In the genomic region with DNA sequence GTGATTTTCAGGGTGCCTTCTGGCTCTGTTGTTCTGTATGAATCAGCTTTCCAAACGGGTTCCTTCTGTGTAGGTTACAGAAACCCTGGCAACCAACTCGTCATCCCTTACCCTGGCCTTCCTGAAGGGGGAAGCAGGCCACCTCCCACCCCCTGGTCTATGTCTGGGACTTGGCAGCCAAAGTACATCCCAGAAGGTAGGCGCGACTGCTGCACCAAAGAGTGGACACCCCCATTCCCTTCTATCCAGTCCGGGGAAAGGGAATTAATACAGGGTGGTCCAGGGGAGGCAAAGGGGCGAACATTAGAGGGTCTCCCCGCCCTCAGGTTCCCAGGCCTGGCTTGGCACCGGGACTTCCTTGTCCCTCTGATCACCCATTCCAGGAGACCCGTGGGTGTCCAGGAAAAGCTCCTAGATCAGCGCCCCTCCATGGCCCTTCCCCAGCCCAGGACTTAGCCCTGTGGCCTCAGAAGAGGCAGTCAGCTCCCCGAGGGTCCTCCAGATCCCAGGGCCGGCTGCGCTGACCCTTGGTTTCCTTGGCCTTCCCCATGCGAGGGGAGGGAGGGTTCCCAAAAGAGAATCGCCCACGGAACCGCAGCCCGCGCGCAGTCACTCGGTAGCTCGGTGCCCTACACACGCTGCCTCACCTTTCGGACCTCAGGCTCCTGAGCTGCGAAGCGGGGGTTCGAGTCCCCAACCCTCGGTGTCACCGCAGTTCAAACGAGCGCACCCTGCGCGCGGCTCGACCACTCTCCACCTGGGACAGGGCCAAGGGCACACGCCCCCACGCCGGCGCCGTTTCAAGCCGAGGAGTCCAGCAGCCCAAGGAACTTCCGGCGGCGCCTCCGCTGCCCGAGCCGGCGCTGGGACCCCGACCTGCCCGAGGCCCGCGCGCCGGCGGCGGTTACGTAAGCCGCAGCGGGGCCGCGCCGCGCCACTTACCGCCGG, we compare ENCODE assay signal across 8 cellular contexts. TPM values are rescaled to one million over a fixed set of nuclear protein-coding genes. Genes with fewer than 3 reads are reported as not detected.
A peak's percentile ranks its signal among the peaks of the same experiment; 100 is the strongest.
DNase-seq lines count a peak whose midpoint lies in the region; ATAC-seq and TF ChIP-seq lines count a peak whose summit lies in the region.

A gene with protein sequence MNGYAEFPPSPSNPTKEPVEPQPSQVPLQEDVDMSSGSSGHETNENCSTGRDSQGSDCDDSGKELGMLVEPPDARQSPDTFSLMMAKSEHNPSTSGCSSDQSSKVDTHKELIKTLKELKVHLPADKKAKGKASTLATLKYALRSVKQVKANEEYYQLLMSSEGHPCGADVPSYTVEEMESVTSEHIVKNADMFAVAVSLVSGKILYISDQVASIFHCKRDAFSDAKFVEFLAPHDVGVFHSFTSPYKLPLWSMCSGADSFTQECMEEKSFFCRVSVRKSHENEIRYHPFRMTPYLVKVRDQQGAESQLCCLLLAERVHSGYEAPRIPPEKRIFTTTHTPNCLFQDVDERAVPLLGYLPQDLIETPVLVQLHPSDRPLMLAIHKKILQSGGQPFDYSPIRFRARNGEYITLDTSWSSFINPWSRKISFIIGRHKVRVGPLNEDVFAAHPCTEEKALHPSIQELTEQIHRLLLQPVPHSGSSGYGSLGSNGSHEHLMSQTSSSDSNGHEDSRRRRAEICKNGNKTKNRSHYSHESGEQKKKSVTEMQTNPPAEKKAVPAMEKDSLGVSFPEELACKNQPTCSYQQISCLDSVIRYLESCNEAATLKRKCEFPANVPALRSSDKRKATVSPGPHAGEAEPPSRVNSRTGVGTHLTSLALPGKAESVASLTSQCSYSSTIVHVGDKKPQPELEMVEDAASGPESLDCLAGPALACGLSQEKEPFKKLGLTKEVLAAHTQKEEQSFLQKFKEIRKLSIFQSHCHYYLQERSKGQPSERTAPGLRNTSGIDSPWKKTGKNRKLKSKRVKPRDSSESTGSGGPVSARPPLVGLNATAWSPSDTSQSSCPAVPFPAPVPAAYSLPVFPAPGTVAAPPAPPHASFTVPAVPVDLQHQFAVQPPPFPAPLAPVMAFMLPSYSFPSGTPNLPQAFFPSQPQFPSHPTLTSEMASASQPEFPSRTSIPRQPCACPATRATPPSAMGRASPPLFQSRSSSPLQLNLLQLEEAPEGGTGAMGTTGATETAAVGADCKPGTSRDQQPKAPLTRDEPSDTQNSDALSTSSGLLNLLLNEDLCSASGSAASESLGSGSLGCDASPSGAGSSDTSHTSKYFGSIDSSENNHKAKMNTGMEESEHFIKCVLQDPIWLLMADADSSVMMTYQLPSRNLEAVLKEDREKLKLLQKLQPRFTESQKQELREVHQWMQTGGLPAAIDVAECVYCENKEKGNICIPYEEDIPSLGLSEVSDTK (N-terminal part only) (minus strand): TSS at position 909 of the 948 bp plus-strand sequence. CDS start 10,674 bp downstream, outside the sequence.

- H3K36me3 ChIP-seq in naive thymus-derived CD4-positive, alpha-beta T cell (ENCODE audit: control insufficient read depth in 2 of 3, insufficient read depth in 3 of 3, low read length in 3 of 3): no peaks in the 10 kb centered on the region
- H3K36me3 ChIP-seq in tibial nerve: no peaks in the 10 kb centered on the region

- peaks cover 16 to 23% of the 10 kb centered on the region in 2 donors for H3K4me1 ChIP-seq in naive thymus-derived CD4-positive, alpha-beta T cell (ENCODE audit: control insufficient read depth in 2 of 2, insufficient read depth in 2 of 2, low read length in 2 of 2)
- peaks cover 0 to 67% (median 34%) of the 10 kb centered on the region in 4 donors for H3K4me1 ChIP-seq in tibial nerve

- peaks cover 33 to 66% (median 48%) of the 10 kb centered on the region in 7 donors for H3K4me1 Mint-ChIP-seq in naive thymus-derived CD4-positive, alpha-beta T cell

- in situ Hi-C loops in GM13976 (cut with MboI; ENCODE audit: low sequenced_read_pairs, unreplicated experiment): no loop called here

- POLR2A ChIA-PET in naive thymus-derived CD4-positive, alpha-beta T cell (lab: Charles Lee): interaction anchor here (0.7 to 2.3 kb wide), 8 partner anchors 13 to 320 kb away, joined by 3 to 9 read pairs (median 3); partner anchors contain the start of gene HES6

- peaks cover 0 to 2% (median 0%) of the 10 kb centered on the region in 5 donors for H3K27me3 Mint-ChIP-seq in naive thymus-derived CD4-positive, alpha-beta T cell

- H3K4me3 Mint-ChIP-seq in naive thymus-derived CD4-positive, alpha-beta T cell: peak within 1 kb of the TSS; percentile 84 to 97 (median 93)

- H3K27ac ChIP-seq in naive thymus-derived CD4-positive, alpha-beta T cell (ENCODE audit: low read depth, low read length): peak within 1 kb of the TSS; percentile 80
- H3K27ac ChIP-seq in tibial nerve: peak within 1 kb of the TSS; percentile 86 to 97 (median 94)

- no peak for TF ChIP-seq EP300 in tibial nerve (IDR thresholded peaks at IDR 0.05)

- H3K9me3 Mint-ChIP-seq in naive thymus-derived CD4-positive, alpha-beta T cell: no peaks in the 10 kb centered on the region

- TF ChIP-seq CTCF in AG09309 (IDR thresholded peaks at IDR 0.05; ENCODE audit: control insufficient read depth, insufficient read depth, low read depth, low read length, missing control alignments) (peak; percentile 30), GM13976 (IDR thresholded peaks at IDR 0.05; ENCODE audit: borderline replicate concordance, control extremely low read depth, extremely low read depth, insufficient read depth, missing control alignments) (no peak), fibroblast of mammary gland (conservative IDR thresholded peaks at IDR 0.05; ENCODE audit: control insufficient read depth, insufficient read depth, low read depth, low read length) (peak; percentile 14), tibial nerve (IDR thresholded peaks at IDR 0.05) (peak in 2 of 5 experiments; percentile 20 to 23)

- TF ChIP-seq POLR2A in tibial nerve (IDR thresholded peaks at IDR 0.05): no peak

- H3K9me3 ChIP-seq in naive thymus-derived CD4-positive, alpha-beta T cell (ENCODE audit: control insufficient read depth in 2 of 3, low read length in 3 of 3): no peaks in the 10 kb centered on the region
- H3K9me3 ChIP-seq in tibial nerve: no peaks in the 10 kb centered on the region

- 1% methylated on average over 25 to 31 of the region's 65 CpGs for WGBS in tibial nerve, 2 donors

- H3K4me3 ChIP-seq in AG09309 (ENCODE audit: control insufficient read depth, low read depth, low read length) (peak within 1 kb of the TSS; percentile 56), fibroblast of mammary gland (ENCODE audit: control insufficient read depth, low read depth, low read length) (peak within 1 kb of the TSS; percentile 57), tibial nerve (peak within 1 kb of the TSS; percentile 71 to 97 (median 86))
- peak within 1 kb of the TSS; percentile 93 for H3K4me3 ChIP-seq in naive thymus-derived CD4-positive, alpha-beta T cell (ENCODE audit: low read length)

- peak within 1 kb of the TSS; percentile 93 to 98 (median 97) for H3K27ac Mint-ChIP-seq in naive thymus-derived CD4-positive, alpha-beta T cell

- no peaks in the 10 kb centered on the region for H3K36me3 Mint-ChIP-seq in naive thymus-derived CD4-positive, alpha-beta T cell

- DNase-seq in AG09309 (ENCODE audit: low read depth): peak; percentile 83
- DNase-seq in GM13976 (ENCODE audit: low spot score): peak; percentile 60
- DNase-seq in NCI-H748 treated with DMSO at 0.1 percent for 48 hours (lab: John Stamatoyannopoulos, UW): peak; percentile 10
- DNase-seq in activated CD8-positive, alpha-beta memory T cell treated with anti-CD3 and anti-CD28 coated beads, Interleukin-2, amount 50 U/mL, for 48 hours: peak; percentile 80
- peak; percentile 84 for DNase-seq in fibroblast of mammary gland (ENCODE audit: low read depth)
- DNase-seq in naive thymus-derived CD4-positive, alpha-beta T cell: peak in 8 of 9 donors; percentile 20 to 47 (median 33)
- peak in 1 of 2 donors; percentile 56 for DNase-seq in tibial nerve (ENCODE audit: low spot score in 2 of 2)

- H3K27me3 ChIP-seq in naive thymus-derived CD4-positive, alpha-beta T cell (ENCODE audit: control insufficient read depth in 2 of 2, insufficient read depth in 2 of 2, low read length in 2 of 2): no peaks in the 10 kb centered on the region
- no peaks in the 10 kb centered on the region for H3K27me3 ChIP-seq in tibial nerve

- CTCF ChIA-PET in naive thymus-derived CD4-positive, alpha-beta T cell (lab: Charles Lee): interaction anchor here (0.8 kb wide), 1 partner anchor 25 kb away, joined by 3 read pairs; no protein-coding TSS in a partner anchor

- intact Hi-C loops in naive thymus-derived CD4-positive, alpha-beta T cell (cut with micrococcal nuclease): loop anchor here (1.0 to 10.0 kb wide), 13 partner anchors 32 to 1737 kb away; partner anchors contain the start of genes COPS8 (in 2 of the 2), ILKAP (in 2 of the 2), TRAF3IP1 (in 2 of the 2) and ASB1 (in 1 of the 2)

- ATAC-seq in HG02884 (IDR thresholded peaks at IDR 0.05; ENCODE audit: unreplicated experiment): peak; percentile 27
- ATAC-seq in naive thymus-derived CD4-positive, alpha-beta T cell: peak; percentile 17

RNA-seq across cellular contexts. Expression of the gene that starts here (rescaled TPM):
- 10 to 100 TPM; 13.5 to 28.6 (median 14.3) TPM for total RNA-seq in naive thymus-derived CD4-positive, alpha-beta T cell
- polyA plus RNA-seq in naive thymus-derived CD4-positive, alpha-beta T cell: 10 to 100 TPM in 1 of 2 donors, 1 to 10 TPM in 1; 7.0 to 10.1 TPM
- 10 to 100 TPM in 2 of 4 donors, 1 to 10 TPM in 2; 8.2 to 18.6 (median 9.8) TPM for total RNA-seq in tibial nerve
